ENCODE assay signal across 13 cellular contexts in genomic region chr10:13725594-13725993, GRCh38.
A peak's percentile ranks its signal among the peaks of the same experiment; 100 is the strongest.
DNase-seq lines count a peak whose midpoint lies in the region; ATAC-seq and TF ChIP-seq lines count a peak whose summit lies in the region.
"Had no signal": no experiment of that assay in that cellular context is flagged by ENCODE, and none has a peak within 500 bp of the region (broad histone marks: within the 10 kb centered on the region; RNA-seq: fewer than 3 reads in every experiment).

No MANE protein-coding gene starts in this region.

- H2BK15ac ChIP-seq in mesendoderm (replicated peaks; ENCODE audit: low read depth): no peak overlapping the region

- H3K27me3 ChIP-seq in Caco-2 (replicated peaks; ENCODE audit: control insufficient read depth, insufficient read depth, low read length): no peaks in the 10 kb centered on the region
- H3K27me3 ChIP-seq in trophoblast cell (ENCODE audit: insufficient read depth, low read length): no peaks in the 10 kb centered on the region
- H3K27me3 ChIP-seq in mesendoderm (ENCODE audit: insufficient read depth, low read length, poor library complexity): no peaks in the 10 kb centered on the region

- CTCF ChIA-PET in Caco-2 (lab: Charles Lee): no interaction called here
- CTCF ChIA-PET in activated CD4-positive, alpha-beta T cell treated with anti-CD3 and anti-CD28 coated beads, Interleukin-2, amount 10 ng/mL, durations not matched to agents 7 days and 5 days (lab: Charles Lee): no interaction called here

- H3K4me1 Mint-ChIP-seq in Caco-2 (ENCODE audit: low read depth, unreplicated experiment): peaks cover 56% of the 10 kb centered on the region
- peaks cover 36% of the 10 kb centered on the region for H3K4me1 Mint-ChIP-seq in HFFc6 (ENCODE audit: low read depth)
- peaks cover 3% of the 10 kb centered on the region for H3K4me1 Mint-ChIP-seq in activated CD4-positive, alpha-beta T cell treated with anti-CD3 and anti-CD28 coated beads, Interleukin-2, amount 10 ng/mL, durations not matched to agents 7 days and 5 days

- H4K8ac ChIP-seq in trophoblast cell (ENCODE audit: low read depth, low read length) (no peak overlapping the region), mesendoderm (ENCODE audit: low read depth, low read length) (no peak overlapping the region)

- H3K9ac ChIP-seq in trophoblast cell (ENCODE audit: low read length): no peak overlapping the region
- H3K9ac ChIP-seq in mesendoderm (ENCODE audit: low read length): no peak overlapping the region

- H3K18ac ChIP-seq in trophoblast cell (ENCODE audit: low read length) (no peak overlapping the region), mesendoderm (ENCODE audit: low read length) (no peak overlapping the region)

- H3K23ac ChIP-seq in trophoblast cell (ENCODE audit: low read length): no peak overlapping the region
- no peak overlapping the region for H3K23ac ChIP-seq in mesendoderm (ENCODE audit: low read length)

- no peak for TF ChIP-seq CTCF in Caco-2 (IDR thresholded peaks at IDR 0.05; ENCODE audit: insufficient read depth in 1 of 2, low read depth in 1 of 2, low read length in 1 of 2, severe bottlenecking in 1 of 2, unreplicated experiment in 1 of 2)
- TF ChIP-seq CTCF in HFFc6 (IDR thresholded peaks at IDR 0.05): no peak

- no peak overlapping the region for H3K4me3 ChIP-seq in Caco-2 (ENCODE audit: low read depth, low read length)
- H3K4me3 ChIP-seq in trophoblast cell (ENCODE audit: low read depth, low read length): no peak overlapping the region
- no peak overlapping the region for H3K4me3 ChIP-seq in mesendoderm (ENCODE audit: low read length)
- H3K4me3 ChIP-seq: HAP-1 had no signal

- H3K79me2 ChIP-seq in trophoblast cell (ENCODE audit: control insufficient read depth, insufficient read depth, low read length, poor library complexity): no peaks in the 10 kb centered on the region
- no peaks in the 10 kb centered on the region for H3K79me2 ChIP-seq in mesendoderm (ENCODE audit: control insufficient read depth, insufficient read depth, low read length)

- H2AK5ac ChIP-seq in trophoblast cell (ENCODE audit: low read length): no peak overlapping the region
- no peak overlapping the region for H2AK5ac ChIP-seq in mesendoderm (ENCODE audit: low read length)

- H3K4me3 Mint-ChIP-seq in Caco-2 (ENCODE audit: unreplicated experiment) (no peak overlapping the region), HFFc6 (no peak overlapping the region)
- no peak overlapping the region for H3K4me3 Mint-ChIP-seq in activated CD4-positive, alpha-beta T cell treated with anti-CD3 and anti-CD28 coated beads, Interleukin-2, amount 10 ng/mL, durations not matched to agents 7 days and 5 days
- H3K4me3 Mint-ChIP-seq: CD4-positive, alpha-beta memory T cell had no signal

- H4K91ac ChIP-seq in trophoblast cell (ENCODE audit: low read depth, low read length): peak overlapping the region; percentile 40

- no peak overlapping the region for H2AFZ ChIP-seq in trophoblast cell (ENCODE audit: insufficient read depth, low read length, poor library complexity)

- peaks cover 18% of the 10 kb centered on the region for H3K79me1 ChIP-seq in trophoblast cell (ENCODE audit: low read length)
- no peaks in the 10 kb centered on the region for H3K79me1 ChIP-seq in mesendoderm (ENCODE audit: low read length)

- H3K56ac ChIP-seq in mesendoderm (ENCODE audit: low read length): no peak overlapping the region

- no peak overlapping the region for H2BK120ac ChIP-seq in trophoblast cell (ENCODE audit: insufficient read depth, low read length, poor library complexity)
- H2BK120ac ChIP-seq in mesendoderm (ENCODE audit: low read depth, low read length): no peak overlapping the region

- H3K9me3 ChIP-seq in Caco-2 (no peaks in the 10 kb centered on the region), trophoblast cell (ENCODE audit: insufficient read depth, low read depth, low read length) (no peaks in the 10 kb centered on the region)
- H3K9me3 ChIP-seq: HAP-1 had no signal

- no peak overlapping the region for H3K4me2 ChIP-seq in trophoblast cell (ENCODE audit: low read length)
- H3K4me2 ChIP-seq in mesendoderm (ENCODE audit: low read length): no peak overlapping the region

- H3K27ac Mint-ChIP-seq in Caco-2 (ENCODE audit: unreplicated experiment) (peak overlapping the region; percentile 97), HFFc6 (peak overlapping the region; percentile 68; the same call in 1 of the 2 replicates)
- no peak overlapping the region for H3K27ac Mint-ChIP-seq in activated CD4-positive, alpha-beta T cell treated with anti-CD3 and anti-CD28 coated beads, Interleukin-2, amount 10 ng/mL, durations not matched to agents 7 days and 5 days
- H3K27ac Mint-ChIP-seq: CD4-positive, alpha-beta memory T cell had no signal

- H3K14ac ChIP-seq in trophoblast cell (ENCODE audit: low read length): no peak overlapping the region

- no peak overlapping the region for H4K5ac ChIP-seq in mesendoderm (ENCODE audit: low read length)

- DNase-seq in Caco-2 (no peak), HFFc6 (no peak), trophoblast cell (no peak), mesendoderm (no peak)
- DNase-seq in activated CD4-positive, alpha-beta T cell treated with anti-CD3 and anti-CD28 coated beads, Interleukin-2, amount 10 ng/mL, durations not matched to agents 7 days and 5 days: no peak
- DNase-seq: C1 segment of cervical spinal cord; CD4-positive, alpha-beta memory T cell; COR-L47; DMS153; DMS79 treated with DMSO at 0.1 percent for 48 hours; GOT3 had no signal

- H2BK5ac ChIP-seq in trophoblast cell (ENCODE audit: low read depth, low read length, poor library complexity) (no peak overlapping the region), mesendoderm (ENCODE audit: low read length) (no peak overlapping the region)

- H3K9me3 Mint-ChIP-seq in Caco-2 (ENCODE audit: unreplicated experiment) (peaks cover 10% of the 10 kb centered on the region), HFFc6 (no peaks in the 10 kb centered on the region)
- H3K9me3 Mint-ChIP-seq in activated CD4-positive, alpha-beta T cell treated with anti-CD3 and anti-CD28 coated beads, Interleukin-2, amount 10 ng/mL, durations not matched to agents 7 days and 5 days: peaks cover under 1% of the 10 kb centered on the region

- intact Hi-C loops in Caco-2 (cut with micrococcal nuclease; ENCODE audit: unreplicated experiment): no loop called here

- peaks cover 53% of the 10 kb centered on the region for H3K4me1 ChIP-seq in Caco-2
- peaks cover 11 to 20% of the 10 kb centered on the region in 2 experiments for H3K4me1 ChIP-seq in trophoblast cell (ENCODE audit: control insufficient read depth in 1 of 2, insufficient read depth in 2 of 2, low read length in 2 of 2)
- H3K4me1 ChIP-seq in mesendoderm (ENCODE audit: control insufficient read depth, low read depth, low read length): no peaks in the 10 kb centered on the region
- H3K4me1 ChIP-seq: HAP-1 had no signal

- no peak overlapping the region for H4K12ac ChIP-seq in trophoblast cell (ENCODE audit: low read depth, low read length)

- H3K27ac ChIP-seq in trophoblast cell (ENCODE audit: low read depth, low read length) (no peak overlapping the region), mesendoderm (ENCODE audit: low read depth, low read length) (no peak overlapping the region)

- H2BK12ac ChIP-seq in trophoblast cell (ENCODE audit: low read length): no peak overlapping the region

- H3K4ac ChIP-seq in trophoblast cell (ENCODE audit: low read depth, low read length) (no peak overlapping the region), mesendoderm (ENCODE audit: low read depth, low read length) (no peak overlapping the region)

- POLR2A ChIA-PET in Caco-2 (lab: Charles Lee): interaction anchor here (0.6 kb wide), 1 partner anchor 14 kb away, joined by 4 read pairs; no protein-coding TSS in a partner anchor
- POLR2A ChIA-PET in activated CD4-positive, alpha-beta T cell treated with anti-CD3 and anti-CD28 coated beads, Interleukin-2, amount 10 ng/mL, durations not matched to agents 7 days and 5 days (lab: Charles Lee): no interaction called here

- H3K36me3 ChIP-seq in Caco-2 (ENCODE audit: control insufficient read depth, insufficient read depth, low read length) (no peaks in the 10 kb centered on the region), trophoblast cell (ENCODE audit: control insufficient read depth in 1 of 2, insufficient read depth in 2 of 2, low read length in 2 of 2) (peaks cover 0 to 2% of the 10 kb centered on the region in 2 experiments), mesendoderm (ENCODE audit: control insufficient read depth, insufficient read depth, low read length) (no peaks in the 10 kb centered on the region)
- H3K36me3 ChIP-seq: HAP-1 had no signal

- H3K27me3 Mint-ChIP-seq in Caco-2 (ENCODE audit: insufficient read depth, unreplicated experiment) (no peaks in the 10 kb centered on the region), HFFc6 (ENCODE audit: insufficient read depth) (peaks cover 6% of the 10 kb centered on the region)
- H3K27me3 Mint-ChIP-seq in activated CD4-positive, alpha-beta T cell treated with anti-CD3 and anti-CD28 coated beads, Interleukin-2, amount 10 ng/mL, durations not matched to agents 7 days and 5 days: no peaks in the 10 kb centered on the region
- H3K27me3 Mint-ChIP-seq: CD4-positive, alpha-beta memory T cell had no signal

- H3K36me3 Mint-ChIP-seq in Caco-2 (ENCODE audit: insufficient read depth, unreplicated experiment): peaks cover 28% of the 10 kb centered on the region
- H3K36me3 Mint-ChIP-seq in HFFc6 (ENCODE audit: low read depth): peaks cover 58% of the 10 kb centered on the region
- H3K36me3 Mint-ChIP-seq in activated CD4-positive, alpha-beta T cell treated with anti-CD3 and anti-CD28 coated beads, Interleukin-2, amount 10 ng/mL, durations not matched to agents 7 days and 5 days (ENCODE audit: low read depth): no peaks in the 10 kb centered on the region

- no CpG with 5 or more reads among the region's 4 CpGs for WGBS in trophoblast cell (ENCODE audit: extremely low coverage, insufficient coverage, insufficient read length)
- WGBS in mesendoderm (ENCODE audit: extremely low coverage, insufficient coverage, low lambda C conversion rate): no CpG with 5 or more reads among the region's 4 CpGs

- BruUV-seq in Caco-2 (replicated peaks; lab: Mats Ljungman, UMichigan): no TSS peak

- ATAC-seq in HG03571 (IDR thresholded peaks at IDR 0.05; ENCODE audit: unreplicated experiment): no peak
